8 cellular contexts compared by ENCODE assay signal in the genomic region with DNA sequence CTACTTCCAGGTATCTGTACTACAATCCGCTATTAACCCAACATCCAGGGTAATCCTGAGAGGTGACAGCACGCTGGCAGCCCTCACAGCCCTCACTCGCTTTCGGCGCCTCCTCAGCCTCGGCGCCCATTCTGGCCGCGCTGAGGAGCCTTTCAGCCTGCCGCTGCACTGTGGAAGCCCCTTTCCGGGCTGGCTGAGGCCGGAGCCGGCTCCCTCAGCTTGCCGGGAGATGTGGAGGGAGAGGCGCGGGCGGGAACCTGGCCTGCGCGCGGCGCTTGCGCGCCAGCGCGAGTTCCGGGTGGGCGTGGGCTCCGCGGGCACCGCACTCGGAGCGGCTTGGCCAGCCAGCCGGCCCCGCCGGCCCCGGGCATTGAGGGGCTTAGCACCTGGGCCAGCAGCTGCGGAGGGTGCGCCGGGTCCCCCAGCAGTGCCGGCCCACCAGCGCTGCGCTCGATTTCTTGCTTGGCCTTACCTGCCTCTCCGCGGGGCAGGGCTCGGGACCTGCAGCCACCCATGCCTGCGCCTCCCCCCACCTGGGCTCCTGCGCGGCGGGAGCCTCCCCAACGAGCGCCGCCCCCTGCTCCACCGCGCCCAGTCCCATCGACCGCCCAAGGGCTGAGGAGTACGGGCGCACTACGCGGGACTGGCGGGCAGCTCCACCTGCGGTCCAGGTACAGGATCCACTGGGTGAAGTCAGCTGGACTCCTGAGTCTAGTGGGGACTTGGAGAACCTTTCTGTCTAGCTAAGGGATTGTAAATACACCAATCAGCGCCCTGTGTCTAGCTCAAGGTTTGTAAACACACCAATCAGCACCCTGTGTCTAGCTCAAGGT.
DNase-seq lines count a peak whose midpoint lies in the region; ATAC-seq and TF ChIP-seq lines count a peak whose summit lies in the region.

No MANE protein-coding gene starts in this region.

- DNase-seq in T-cell (peak in 11 of 34 experiments; percentile 3 to 34 (median 13)), osteoblast (ENCODE audit: insufficient read length, low spot score, missing footprints) (no peak), A172 (ENCODE audit: low spot score) (no peak), middle frontal gyrus (ENCODE audit: extremely low spot score, low spot score) (no peak), putamen (ENCODE audit: low spot score) (no peak)

- no peak overlapping the region for H3K27ac Mint-ChIP-seq in T-cell

- ATAC-seq in GM19455 (IDR thresholded peaks at IDR 0.05; ENCODE audit: unreplicated experiment): peak; percentile 69
- ATAC-seq in T-cell (replicated peaks in 1 of 4): peak; percentile 46 to 76 (median 63)
- ATAC-seq in esophagus mucosa: peak; percentile 59
- no peak for ATAC-seq in GM21717 (IDR thresholded peaks at IDR 0.05; ENCODE audit: unreplicated experiment)

- peaks cover 4% of the 10 kb centered on the region for H3K27me3 ChIP-seq in osteoblast (ENCODE audit: insufficient read depth, low read length)

- H3K36me3 Mint-ChIP-seq in T-cell: no peaks in the 10 kb centered on the region

- POLR2A ChIA-PET in T-cell (lab: Charles Lee): no interaction called here

- H3K9me3 ChIP-seq in osteoblast (ENCODE audit: low read depth, low read length): no peaks in the 10 kb centered on the region

- peaks cover 11 to 15% of the 10 kb centered on the region in 2 donors for H3K27me3 Mint-ChIP-seq in T-cell

- peak overlapping the region; percentile 65 for H3K4me3 ChIP-seq in osteoblast (ENCODE audit: insufficient read depth, low read length)

- no peaks in the 10 kb centered on the region for H3K36me3 ChIP-seq in osteoblast (ENCODE audit: insufficient read depth, low read length)

- H3K27ac ChIP-seq in osteoblast (ENCODE audit: low read depth, low read length): no peak overlapping the region

- H3K4me1 Mint-ChIP-seq in T-cell: peaks cover 0 to 4% (median 4%) of the 10 kb centered on the region in 3 donors

- no peaks in the 10 kb centered on the region for H4K20me1 ChIP-seq in osteoblast (ENCODE audit: insufficient read depth, low read length)

- no peak for TF ChIP-seq CTCF in osteoblast (IDR thresholded peaks at IDR 0.05; ENCODE audit: extremely low read depth, low read depth, low read length)

- peak overlapping the region; percentile 76 for H3K4me2 ChIP-seq in osteoblast (ENCODE audit: insufficient read depth, low read length)

- no peaks in the 10 kb centered on the region for H3K4me1 ChIP-seq in osteoblast (ENCODE audit: insufficient read depth, low read length)

- no peaks in the 10 kb centered on the region for H3K9me3 Mint-ChIP-seq in T-cell

- peak overlapping the region; percentile 57 to 70 (median 60) for H3K4me3 Mint-ChIP-seq in T-cell

- H2AFZ ChIP-seq in osteoblast (ENCODE audit: low read length): peak overlapping the region; percentile 88

- no peaks in the 10 kb centered on the region for H3K79me2 ChIP-seq in osteoblast (ENCODE audit: insufficient read depth, low read length)

- CTCF ChIA-PET in T-cell (lab: Charles Lee): interaction anchor here (0.7 to 1.1 kb wide), 2 partner anchors 16 to 59 kb away, joined by 3 read pairs; no protein-coding TSS in a partner anchor
